ENCODE assay signal across 22 cellular contexts in the genomic region with DNA sequence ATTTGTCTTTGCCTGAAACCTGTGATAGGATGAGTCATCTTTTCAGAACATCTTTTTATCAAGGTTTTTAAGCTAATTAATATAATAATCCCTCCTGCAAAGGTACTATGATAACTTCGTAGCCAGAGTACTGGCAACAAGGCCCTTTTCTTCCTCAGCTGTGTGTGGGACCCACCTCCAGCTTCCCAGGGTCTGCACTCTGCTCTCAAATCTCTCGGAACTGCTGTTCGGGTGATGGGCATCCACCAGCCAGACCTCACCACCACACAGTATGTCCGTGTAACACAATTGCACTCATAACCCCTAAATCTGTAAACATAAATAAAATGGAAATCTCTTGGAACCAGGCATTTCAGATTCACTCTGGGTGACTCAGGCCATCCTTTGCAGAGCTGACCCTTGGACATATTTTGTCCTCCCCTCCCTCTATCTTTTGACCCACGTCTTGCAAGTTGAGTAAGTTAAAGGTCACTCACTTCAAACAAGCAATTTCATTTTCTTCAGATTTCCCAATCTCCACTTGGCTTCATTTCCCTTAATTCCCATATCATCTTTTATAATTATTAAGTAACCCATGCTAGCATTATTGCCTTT. TPM values are rescaled to one million over a fixed set of nuclear protein-coding genes. Genes with fewer than 3 reads are reported as not detected.
DNase-seq lines count a peak whose midpoint lies in the region; ATAC-seq, FAIRE-seq and TF ChIP-seq lines count a peak whose summit lies in the region.
"Had no signal": no experiment of that assay in that cellular context is flagged by ENCODE, and none has a peak within 500 bp of the region (broad histone marks: within the 10 kb centered on the region; RNA-seq: fewer than 3 reads in every experiment).

No MANE protein-coding gene starts in this region.

- H3K4me1 ChIP-seq in A549 (peaks cover 11% of the 10 kb centered on the region; the same call in 2 of the 3 replicates), ascending aorta (peaks cover 3 to 57% of the 10 kb centered on the region in 2 donors), gastroesophageal sphincter (peaks cover 4 to 100% (median 14%) of the 10 kb centered on the region in 3 donors), sigmoid colon (peaks cover 0 to 98% (median 90%) of the 10 kb centered on the region in 4 donors), breast epithelium (no peaks in the 10 kb centered on the region)
- H3K4me1 ChIP-seq: body of pancreas had no signal

- no peak for DNase-seq in A549 (ENCODE audit: low read depth in 1 of 2, low spot score in 1 of 2)
- no peak for DNase-seq in ascending aorta (ENCODE audit: low spot score in 2 of 2)
- DNase-seq in sigmoid colon: peak; percentile 45
- DNase-seq in cortex of kidney (lab: John Stamatoyannopoulos, UW): no peak
- DNase-seq in breast epithelium (ENCODE audit: low spot score in 2 of 2): no peak
- DNase-seq in AG08395 (ENCODE audit: low spot score): no peak
- no peak for DNase-seq in endothelial cell (ENCODE audit: low spot score)
- DNase-seq: activated CD4-positive, alpha-beta T cell treated with anti-CD3 and anti-CD28 coated beads for 36 hours; activated T-cell treated with anti-CD3 and anti-CD28 coated beads, Interleukin-2, amount 50 U/mL, for 1 hour; body of pancreas; glutamatergic neuron; islet precursor cell; lower lobe of right lung; MV-4-11; NCI-H1436 treated with DMSO at 0.1 percent for 48 hours; NCI-H748 treated with DMSO at 0.1 percent for 48 hours; stimulated activated naive CD8-positive, alpha-beta T cell treated with anti-CD3 and anti-CD28 coated beads, Interleukin-15, Interleukin-2, amounts not matched to agents 100 U/mL and 50 U/mL, for 24 hours; T-helper 17 cell had no signal

- no peak overlapping the region for H3K4me2 ChIP-seq in A549
- H3K4me2 ChIP-seq: BLaER1 treated with 17β-estradiol and CSF1 and Interleukin-3, amounts not matched to agents 10 nM and 100 nM had no signal

- no peak for TF ChIP-seq RAD21 in A549 (conservative IDR thresholded peaks at IDR 0.05 in 1 of 2, IDR thresholded peaks at IDR 0.05 in 1 of 2)

- H3K27ac ChIP-seq in A549 (0 out of 6 replicates have a peak overlapping the region, but pooled peaks of 1 of the 2 experiments have one; percentile 58), ascending aorta (peak overlapping the region; percentile 34 to 58), gastroesophageal sphincter (peak overlapping the region in 3 of 4 donors; percentile 56 to 67 (median 62)), sigmoid colon (peak overlapping the region; percentile 54 to 100 (median 82)), breast epithelium (no peak overlapping the region)
- H3K27ac ChIP-seq: BLaER1 treated with 17β-estradiol and CSF1 and Interleukin-3, amounts not matched to agents 10 nM and 100 nM; body of pancreas; lower lobe of right lung had no signal

- intact Hi-C loops in ascending aorta (cut with DNase I): no loop called here
- intact Hi-C loops in sigmoid colon (cut with DNase I): no loop called here
- intact Hi-C loops in breast epithelium (cut with DNase I; ENCODE audit: low total_unique reads): no loop called here

- H3K36me3 ChIP-seq in ascending aorta: peaks cover 6 to 10% of the 10 kb centered on the region in 2 donors
- peaks cover 0 to 8% of the 10 kb centered on the region in 2 donors for H3K36me3 ChIP-seq in gastroesophageal sphincter
- peaks cover 0 to 9% (median 0%) of the 10 kb centered on the region in 4 donors for H3K36me3 ChIP-seq in sigmoid colon
- H3K36me3 ChIP-seq in breast epithelium: no peaks in the 10 kb centered on the region
- H3K36me3 ChIP-seq: BLaER1 treated with 17β-estradiol and CSF1 and Interleukin-3, amounts not matched to agents 10 nM and 100 nM had no signal

- no peaks in the 10 kb centered on the region for H3K9me3 ChIP-seq in A549
- no peaks in the 10 kb centered on the region for H3K9me3 ChIP-seq in ascending aorta
- no peaks in the 10 kb centered on the region for H3K9me3 ChIP-seq in gastroesophageal sphincter
- no peaks in the 10 kb centered on the region for H3K9me3 ChIP-seq in sigmoid colon
- H3K9me3 ChIP-seq in breast epithelium: no peaks in the 10 kb centered on the region
- H3K9me3 ChIP-seq: body of pancreas, lower lobe of right lung had no signal

- no peak overlapping the region for H3K27ac Mint-ChIP-seq in endothelial cell (ENCODE audit: unreplicated experiment)
- H3K27ac Mint-ChIP-seq: activated CD4-positive, alpha-beta T cell treated with anti-CD3 and anti-CD28 coated beads for 36 hours; T-helper 17 cell had no signal

- no peak for TF ChIP-seq POLR2A in A549 (IDR thresholded peaks at IDR 0.05; ENCODE audit: low read length)
- TF ChIP-seq POLR2A in gastroesophageal sphincter (IDR thresholded peaks at IDR 0.05): no peak
- no peak for TF ChIP-seq POLR2A in sigmoid colon (IDR thresholded peaks at IDR 0.05)
- no peak for TF ChIP-seq POLR2A in breast epithelium (IDR thresholded peaks at IDR 0.05)

- peaks cover 63% of the 10 kb centered on the region for H3K4me1 Mint-ChIP-seq in endothelial cell (ENCODE audit: unreplicated experiment)
- H3K4me1 Mint-ChIP-seq: T-helper 17 cell had no signal

- H3K4me3 ChIP-seq in A549: no peak overlapping the region
- H3K4me3 ChIP-seq in ascending aorta: no peak overlapping the region
- H3K4me3 ChIP-seq in gastroesophageal sphincter: no peak overlapping the region
- H3K4me3 ChIP-seq in sigmoid colon: no peak overlapping the region
- no peak overlapping the region for H3K4me3 ChIP-seq in breast epithelium
- H3K4me3 ChIP-seq: BLaER1 treated with 17β-estradiol and CSF1 and Interleukin-3, amounts not matched to agents 10 nM and 100 nM; body of pancreas; lower lobe of right lung had no signal

- H3K27me3 ChIP-seq in ascending aorta: no peaks in the 10 kb centered on the region
- H3K27me3 ChIP-seq in gastroesophageal sphincter: no peaks in the 10 kb centered on the region
- H3K27me3 ChIP-seq in sigmoid colon: no peaks in the 10 kb centered on the region
- no peaks in the 10 kb centered on the region for H3K27me3 ChIP-seq in breast epithelium
- H3K27me3 ChIP-seq: BLaER1 treated with 17β-estradiol and CSF1 and Interleukin-3, amounts not matched to agents 10 nM and 100 nM; body of pancreas had no signal

- TF ChIP-seq EP300 in A549 (IDR thresholded peaks at IDR 0.05) (no peak), gastroesophageal sphincter (IDR thresholded peaks at IDR 0.05) (no peak), sigmoid colon (IDR thresholded peaks at IDR 0.05) (no peak)

- TF ChIP-seq CTCF in A549 (IDR thresholded peaks at IDR 0.05) (no peak), ascending aorta (IDR thresholded peaks at IDR 0.05) (no peak), gastroesophageal sphincter (IDR thresholded peaks at IDR 0.05) (no peak), sigmoid colon (IDR thresholded peaks at IDR 0.05) (no peak), breast epithelium (IDR thresholded peaks at IDR 0.05) (no peak), endothelial cell (IDR thresholded peaks at IDR 0.05; ENCODE audit: unreplicated experiment) (no peak)

- peaks cover 13% of the 10 kb centered on the region for H3K27me3 Mint-ChIP-seq in endothelial cell (ENCODE audit: unreplicated experiment)

- WGBS in A549 (ENCODE audit: missing lambda C conversion rate): 68% methylated on average over 5 of the region's 5 CpGs
- WGBS in gastroesophageal sphincter (ENCODE audit: low coverage in 1 of 2), 2 donors: 48 to 61% methylated on average over 5 of the region's 5 CpGs
- WGBS in sigmoid colon, 2 donors: 67 to 70% methylated on average over 5 of the region's 5 CpGs

- no peak for ATAC-seq in A549
- peak; percentile 44 for ATAC-seq in gastroesophageal sphincter
- ATAC-seq: activated CD4-positive, alpha-beta T cell treated with anti-CD3 and anti-CD28 coated beads for 36 hours; body of pancreas; lower lobe of right lung; stimulated activated naive CD8-positive, alpha-beta T cell treated with anti-CD3 and anti-CD28 coated beads, Interleukin-15, Interleukin-2, amounts not matched to agents 100 U/mL and 50 U/mL, for 24 hours; T-helper 17 cell had no signal

- POLR2A ChIA-PET in A549 (lab: Yijun Ruan, JAX): no interaction called here

- CTCF ChIA-PET in A549 (lab: Yijun Ruan, JAX): interaction anchor here (0.8 to 1.2 kb wide), 2 partner anchors 10 to 54 kb away, joined by 3 read pairs; no protein-coding TSS in a partner anchor

- FAIRE-seq in A549 (lab: Jason Lieb, UNC): no peak
- FAIRE-seq: G401.6, H1 had no signal

- H3K4me3 Mint-ChIP-seq in endothelial cell (ENCODE audit: unreplicated experiment): no peak overlapping the region
- H3K4me3 Mint-ChIP-seq: activated CD4-positive, alpha-beta T cell treated with anti-CD3 and anti-CD28 coated beads for 36 hours; T-helper 17 cell had no signal

- H3K36me3 Mint-ChIP-seq in endothelial cell (ENCODE audit: low read depth, unreplicated experiment): peaks cover 48% of the 10 kb centered on the region

- H3K9me3 Mint-ChIP-seq in endothelial cell (ENCODE audit: unreplicated experiment): no peaks in the 10 kb centered on the region

TF ChIP-seq in A549, 52 proteins besides CTCF, POLR2A, EP300 and RAD21 (continues in another document):
- TF ChIP-seq RNF2 (IDR thresholded peaks at IDR 0.05; ENCODE audit: borderline replicate concordance, low read depth): no peak
- TF ChIP-seq FOSL2 (IDR thresholded peaks at IDR 0.05): no peak
- peak; percentile 42; the same call in 1 of the 2 replicates for TF ChIP-seq FOSL2 (CRISPR knock-in tag; IDR thresholded peaks at IDR 0.05)
- TF ChIP-seq POLR2AphosphoS2 (conservative IDR thresholded peaks at IDR 0.05; ENCODE audit: low read length): no peak

RNA-seq across cellular contexts. Expression of gene COL4A1, which starts 29.5 kb away (rescaled TPM):
- polyA plus RNA-seq in A549 (2011; rRNA removed) (23.8 and 24.3 TPM in 2 replicates), A549 (2017; fragmentation: RNase III; extraction: RNeasy Plus Mini Kit Qiagen cat#74134 plus additional on column Dnase treatment) (70.9 to 71.4 TPM (median 71.3 TPM) in 3 replicates), sigmoid colon (10 to 100 TPM in 2 of 3 donors, 1 to 10 TPM in 1; 9.2 to 60.5 (median 10.8) TPM)
- 12.5 and 16.6 TPM in 2 replicates for polyA plus RNA-seq in A549 (2012; cell fraction: cytosol; rRNA removed)
- 47.7 and 57.6 TPM in 2 replicates for polyA plus RNA-seq in A549 (2012; cell fraction: nucleus; rRNA removed)
- 32.9 and 42.4 TPM in 2 replicates for polyA minus RNA-seq in A549 (2011; rRNA and poly(A)+ RNA removed)
- total RNA-seq in ascending aorta (756 TPM), gastroesophageal sphincter (100 to 1,000 TPM; 278 to 618 (median 440) TPM), sigmoid colon (100 to 1,000 TPM; 235 to 598 (median 350) TPM), breast epithelium (1,000 to 10,000 TPM in 1 of 3 donors, 100 to 1,000 TPM in 2; 118 to 1,008 (median 370) TPM), endothelial cell (ENCODE audit: unreplicated experiment) (2,720 TPM)

RNA-seq across cellular contexts. Expression of gene COL4A2, which starts 29.6 kb away (rescaled TPM):
- polyA plus RNA-seq in A549 (2011; rRNA removed) (36.2 and 46.9 TPM in 2 replicates), A549 (2017; fragmentation: RNase III; extraction: RNeasy Plus Mini Kit Qiagen cat#74134 plus additional on column Dnase treatment) (112 to 122 TPM (median 119 TPM) in 3 replicates), sigmoid colon (10 to 100 TPM; 24.0 to 83.5 (median 25.2) TPM)
- 54.3 and 88.3 TPM in 2 replicates for polyA plus RNA-seq in A549 (2012; cell fraction: cytosol; rRNA removed)
- 415 and 541 TPM in 2 replicates for polyA plus RNA-seq in A549 (2012; cell fraction: nucleus; rRNA removed)
- 56.5 and 110 TPM in 2 replicates for polyA minus RNA-seq in A549 (2011; rRNA and poly(A)+ RNA removed)
- total RNA-seq in ascending aorta (1,227 TPM), gastroesophageal sphincter (100 to 1,000 TPM; 478 to 945 (median 543) TPM), sigmoid colon (1,000 to 10,000 TPM in 1 of 4 donors, 100 to 1,000 TPM in 3; 306 to 1,039 (median 489) TPM), breast epithelium (100 to 1,000 TPM; 107 to 841 (median 307) TPM), endothelial cell (ENCODE audit: unreplicated experiment) (1,556 TPM)
- total RNA-seq: activated CD4-positive, alpha-beta T cell treated with anti-CD3 and anti-CD28 coated beads for 36 hours had no signal

Comparison
In these comparisons a context has a peak if more than half of its experiments do, and no peak if none do; other contexts are left out.
1. H3K27ac ChIP-seq: peak in ascending aorta (2 of 2), gastroesophageal sphincter (3 of 4) and sigmoid colon (4 of 4); none in breast epithelium (0 of 2).